In the genomic region with DNA sequence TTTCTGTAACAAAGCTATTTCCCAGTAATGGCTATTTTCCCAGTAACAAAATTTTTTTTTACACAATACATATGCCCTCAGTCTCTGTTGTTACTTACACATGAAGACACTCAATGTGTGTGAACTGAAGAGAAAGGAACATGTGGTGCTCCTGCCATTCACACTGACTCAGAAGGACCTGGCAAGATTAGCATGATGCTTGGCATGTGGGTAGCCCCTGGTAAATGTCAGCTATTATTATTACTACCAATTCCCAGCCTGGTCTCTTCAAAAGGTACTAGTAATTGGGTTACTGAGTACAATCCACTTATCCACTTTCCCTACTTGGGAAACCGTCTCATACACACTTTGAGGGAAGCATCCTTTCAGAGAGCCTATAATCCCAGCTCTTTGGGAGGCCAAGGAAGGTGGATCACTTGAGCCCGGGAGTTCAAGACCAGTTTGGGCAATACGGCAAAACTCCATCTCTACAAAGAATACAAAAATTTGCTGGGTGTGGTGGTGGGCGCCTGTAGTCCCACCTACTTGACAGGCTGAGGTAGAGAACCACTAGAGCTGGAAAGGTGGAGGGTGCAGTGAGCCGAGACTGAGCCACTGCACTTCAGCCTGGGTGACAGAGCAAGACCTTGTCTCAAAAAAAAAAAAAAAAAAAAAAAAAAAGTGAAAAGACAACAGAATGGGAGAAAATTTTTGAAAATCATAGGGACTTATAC, we compare ENCODE assay signal across 14 cellular contexts. TPM values are rescaled to one million over a fixed set of nuclear protein-coding genes. Genes with fewer than 3 reads are reported as not detected.
A peak's percentile ranks its signal among the peaks of the same experiment; 100 is the strongest.
DNase-seq lines count a peak whose midpoint lies in the region; ATAC-seq lines count a peak whose summit lies in the region.
"Had no signal": no experiment of that assay in that cellular context is flagged by ENCODE, and none has a peak within 500 bp of the region (broad histone marks: within the 10 kb centered on the region; RNA-seq: fewer than 3 reads in every experiment).

No MANE protein-coding gene starts in this region.

- H3K9me3 Mint-ChIP-seq in activated CD4-positive, alpha-beta T cell treated with anti-CD3 and anti-CD28 coated beads for 36 hours (ENCODE audit: low read depth): no peaks in the 10 kb centered on the region
- H3K9me3 Mint-ChIP-seq in natural killer cell treated with Interleukin-12 subunit alpha and Interleukin-12 subunit beta and Interleukin-15 and Interleukin-18, amount 100 ng/mL, for 72 hours: no peaks in the 10 kb centered on the region
- H3K9me3 Mint-ChIP-seq: CD4-positive, alpha-beta memory T cell had no signal

- peak; percentile 50 for ATAC-seq in activated CD4-positive, alpha-beta T cell treated with anti-CD3 and anti-CD28 coated beads for 36 hours
- ATAC-seq in GM19463 (IDR thresholded peaks at IDR 0.05; ENCODE audit: unreplicated experiment) (peak; percentile 21), T-helper 17 cell (no peak), HG02798 (IDR thresholded peaks at IDR 0.05; ENCODE audit: poor library complexity, unreplicated experiment) (no peak)
- peak; percentile 62 to 74 for ATAC-seq in natural killer cell treated with Interleukin-12 subunit alpha and Interleukin-12 subunit beta and Interleukin-15 and Interleukin-18, amount 100 ng/mL, for 72 hours
- ATAC-seq: HepG2, right cardiac atrium had no signal

- CTCF ChIA-PET in activated CD4-positive, alpha-beta T cell treated with anti-CD3 and anti-CD28 coated beads for 36 hours (lab: Charles Lee): interaction anchor here (0.8 to 1.6 kb wide), 4 partner anchors 26 to 30 kb away, joined by 3 to 5 read pairs (median 4); no protein-coding TSS in a partner anchor

- H3K4me3 Mint-ChIP-seq in activated CD4-positive, alpha-beta T cell treated with anti-CD3 and anti-CD28 coated beads for 36 hours: no peak overlapping the region
- no peak overlapping the region for H3K4me3 Mint-ChIP-seq in T-helper 17 cell
- peak overlapping the region; percentile 42 for H3K4me3 Mint-ChIP-seq in natural killer cell treated with Interleukin-12 subunit alpha and Interleukin-12 subunit beta and Interleukin-15 and Interleukin-18, amount 100 ng/mL, for 72 hours
- H3K4me3 Mint-ChIP-seq: CD4-positive, alpha-beta memory T cell had no signal

- intact Hi-C loops in activated CD4-positive, alpha-beta T cell treated with anti-CD3 and anti-CD28 coated beads for 36 hours (cut with DNase I, micrococcal nuclease): loop anchor here in 1 of 2 experiments (1.0 kb wide), 1 partner anchor 14 kb away; no protein-coding TSS in a partner anchor

- POLR2A ChIA-PET in activated CD4-positive, alpha-beta T cell treated with anti-CD3 and anti-CD28 coated beads for 36 hours (lab: Charles Lee): interaction anchor here (1.1 kb wide), 1 partner anchor 11 kb away, joined by 3 read pairs; no protein-coding TSS in a partner anchor

- peaks cover 56% of the 10 kb centered on the region for H3K36me3 Mint-ChIP-seq in activated CD4-positive, alpha-beta T cell treated with anti-CD3 and anti-CD28 coated beads for 36 hours (ENCODE audit: low read depth)
- peaks cover 2% of the 10 kb centered on the region for H3K36me3 Mint-ChIP-seq in T-helper 17 cell (ENCODE audit: low read depth)
- H3K36me3 Mint-ChIP-seq in natural killer cell treated with Interleukin-12 subunit alpha and Interleukin-12 subunit beta and Interleukin-15 and Interleukin-18, amount 100 ng/mL, for 72 hours: peaks cover 6% of the 10 kb centered on the region

- peaks cover 65% of the 10 kb centered on the region for H3K4me1 Mint-ChIP-seq in activated CD4-positive, alpha-beta T cell treated with anti-CD3 and anti-CD28 coated beads for 36 hours
- peaks cover 8% of the 10 kb centered on the region for H3K4me1 Mint-ChIP-seq in T-helper 17 cell
- peaks cover 31 to 32% of the 10 kb centered on the region in 2 donors for H3K4me1 Mint-ChIP-seq in natural killer cell treated with Interleukin-12 subunit alpha and Interleukin-12 subunit beta and Interleukin-15 and Interleukin-18, amount 100 ng/mL, for 72 hours (ENCODE audit: low read depth in 2 of 2)

- H3K27ac Mint-ChIP-seq in activated CD4-positive, alpha-beta T cell treated with anti-CD3 and anti-CD28 coated beads for 36 hours: peak overlapping the region; percentile 82
- H3K27ac Mint-ChIP-seq in T-helper 17 cell: peak overlapping the region; percentile 32
- peak overlapping the region; percentile 79 to 93 for H3K27ac Mint-ChIP-seq in natural killer cell treated with Interleukin-12 subunit alpha and Interleukin-12 subunit beta and Interleukin-15 and Interleukin-18, amount 100 ng/mL, for 72 hours

- peak; percentile 13 for DNase-seq in activated CD4-positive, alpha-beta T cell treated with anti-CD3 and anti-CD28 coated beads for 36 hours
- DNase-seq in activated CD4-positive, alpha-beta T cell treated with anti-CD3 and anti-CD28 coated beads for 48 hours: no peak
- DNase-seq in T-helper 17 cell: no peak
- DNase-seq in natural killer cell treated with Interleukin-12 subunit alpha and Interleukin-12 subunit beta and Interleukin-15 and Interleukin-18, amount 100 ng/mL, for 72 hours (ENCODE audit: low spot score): no peak
- DNase-seq in T-helper 2 cell: no peak
- no peak for DNase-seq in NCI-H510A (lab: John Stamatoyannopoulos, UW)
- DNase-seq: colonic mucosa, right cardiac atrium had no signal

- H3K9me3 ChIP-seq in T-helper 17 cell (ENCODE audit: control insufficient read depth, low read length, poor library complexity, severe bottlenecking): no peaks in the 10 kb centered on the region
- H3K9me3 ChIP-seq: colonic mucosa, neutrophil, SJSA1 had no signal

- H3K27me3 Mint-ChIP-seq in activated CD4-positive, alpha-beta T cell treated with anti-CD3 and anti-CD28 coated beads for 36 hours: no peaks in the 10 kb centered on the region
- H3K27me3 Mint-ChIP-seq in T-helper 17 cell: no peaks in the 10 kb centered on the region
- peaks cover 0 to 3% of the 10 kb centered on the region in 2 donors for H3K27me3 Mint-ChIP-seq in natural killer cell treated with Interleukin-12 subunit alpha and Interleukin-12 subunit beta and Interleukin-15 and Interleukin-18, amount 100 ng/mL, for 72 hours
- H3K27me3 Mint-ChIP-seq: CD4-positive, alpha-beta memory T cell had no signal

RNA-seq across cellular contexts. Expression of a gene that starts 14.6 kb away (rescaled TPM):
- 100 to 1,000 TPM; 198 to 238 TPM for total RNA-seq in activated CD4-positive, alpha-beta T cell treated with anti-CD3 and anti-CD28 coated beads for 36 hours
- 100 to 1,000 TPM; 103 to 105 TPM for total RNA-seq in T-helper 17 cell
- 100 to 1,000 TPM; 131 to 157 TPM for total RNA-seq in natural killer cell treated with Interleukin-12 subunit alpha and Interleukin-12 subunit beta and Interleukin-15 and Interleukin-18, amount 100 ng/mL, for 72 hours

Comparison
In these comparisons a context has a peak if more than half of its experiments do, and no peak if none do; other contexts are left out.
1. ATAC-seq: peak in activated CD4-positive, alpha-beta T cell treated with anti-CD3 and anti-CD28 coated beads for 36 hours (single experiment), GM19463 (single experiment) and natural killer cell treated with Interleukin-12 subunit alpha and Interleukin-12 subunit beta and Interleukin-15 and Interleukin-18, amount 100 ng/mL, for 72 hours (2 of 2); none in T-helper 17 cell (single experiment) and HG02798 (single experiment).
2. H3K27ac Mint-ChIP-seq: peak in every context shown above with its lines; median percentile 86 in natural killer cell treated with Interleukin-12 subunit alpha and Interleukin-12 subunit beta and Interleukin-15 and Interleukin-18, amount 100 ng/mL, for 72 hours; 82 in activated CD4-positive, alpha-beta T cell treated with anti-CD3 and anti-CD28 coated beads for 36 hours; 32 in T-helper 17 cell.